2 cellular contexts compared by ENCODE assay signal in the genomic region with DNA sequence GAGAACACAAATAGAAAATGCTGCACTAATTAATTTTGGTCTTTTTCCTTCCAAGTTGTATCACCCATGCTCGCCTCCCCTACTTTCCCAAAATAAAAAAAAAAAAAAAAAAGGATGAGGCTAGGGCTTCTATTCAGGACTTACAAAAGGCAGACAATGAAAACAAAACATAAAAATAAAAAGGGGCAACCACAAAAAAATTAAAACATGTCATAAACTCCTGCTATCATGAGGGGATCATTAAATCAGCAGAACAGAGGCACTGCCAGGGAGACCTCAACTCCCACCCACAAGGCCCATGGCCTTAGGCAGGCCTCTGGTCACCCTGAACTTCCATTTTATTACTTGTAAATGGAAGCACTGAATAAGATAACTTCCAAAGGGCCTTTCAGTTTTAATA.
TF ChIP-seq lines count a peak whose summit lies in the region.

No MANE protein-coding gene starts in this region.

TF ChIP-seq in HEK293, 187 proteins besides CTCF, POLR2A, EP300 and RAD21 (continued from another document):
- TF ChIP-seq, protein P1, sequence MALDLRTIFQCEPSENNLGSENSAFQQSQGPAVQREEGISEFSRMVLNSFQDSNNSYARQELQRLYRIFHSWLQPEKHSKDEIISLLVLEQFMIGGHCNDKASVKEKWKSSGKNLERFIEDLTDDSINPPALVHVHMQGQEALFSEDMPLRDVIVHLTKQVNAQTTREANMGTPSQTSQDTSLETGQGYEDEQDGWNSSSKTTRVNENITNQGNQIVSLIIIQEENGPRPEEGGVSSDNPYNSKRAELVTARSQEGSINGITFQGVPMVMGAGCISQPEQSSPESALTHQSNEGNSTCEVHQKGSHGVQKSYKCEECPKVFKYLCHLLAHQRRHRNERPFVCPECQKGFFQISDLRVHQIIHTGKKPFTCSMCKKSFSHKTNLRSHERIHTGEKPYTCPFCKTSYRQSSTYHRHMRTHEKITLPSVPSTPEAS (tag by site-specific recombination; IDR thresholded peaks at IDR 0.05), result no peak
- TF ChIP-seq MZF1 (tag by site-specific recombination; IDR thresholded peaks at IDR 0.05; ENCODE audit: borderline replicate concordance) (no peak), ZNF335 (tag by site-specific recombination; conservative IDR thresholded peaks at IDR 0.05) (peak; percentile 80), ZFHX2 (tag by site-specific recombination; conservative IDR thresholded peaks at IDR 0.05) (no peak), ZNF654 (tag by site-specific recombination; IDR thresholded peaks at IDR 0.05; ENCODE audit: low read depth) (no peak), ZNF549 (tag by site-specific recombination; IDR thresholded peaks at IDR 0.05) (no peak), ZNF571 (tag by site-specific recombination; IDR thresholded peaks at IDR 0.05) (no peak), KLF8 (tag by site-specific recombination; IDR thresholded peaks at IDR 0.05) (no peak)
- TF ChIP-seq, protein P2, sequence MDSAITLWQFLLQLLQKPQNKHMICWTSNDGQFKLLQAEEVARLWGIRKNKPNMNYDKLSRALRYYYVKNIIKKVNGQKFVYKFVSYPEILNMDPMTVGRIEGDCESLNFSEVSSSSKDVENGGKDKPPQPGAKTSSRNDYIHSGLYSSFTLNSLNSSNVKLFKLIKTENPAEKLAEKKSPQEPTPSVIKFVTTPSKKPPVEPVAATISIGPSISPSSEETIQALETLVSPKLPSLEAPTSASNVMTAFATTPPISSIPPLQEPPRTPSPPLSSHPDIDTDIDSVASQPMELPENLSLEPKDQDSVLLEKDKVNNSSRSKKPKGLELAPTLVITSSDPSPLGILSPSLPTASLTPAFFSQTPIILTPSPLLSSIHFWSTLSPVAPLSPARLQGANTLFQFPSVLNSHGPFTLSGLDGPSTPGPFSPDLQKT (IDR thresholded peaks at IDR 0.05; ENCODE audit: borderline replicate concordance, low read depth, low read length), result no peak
- TF ChIP-seq, protein P3, sequence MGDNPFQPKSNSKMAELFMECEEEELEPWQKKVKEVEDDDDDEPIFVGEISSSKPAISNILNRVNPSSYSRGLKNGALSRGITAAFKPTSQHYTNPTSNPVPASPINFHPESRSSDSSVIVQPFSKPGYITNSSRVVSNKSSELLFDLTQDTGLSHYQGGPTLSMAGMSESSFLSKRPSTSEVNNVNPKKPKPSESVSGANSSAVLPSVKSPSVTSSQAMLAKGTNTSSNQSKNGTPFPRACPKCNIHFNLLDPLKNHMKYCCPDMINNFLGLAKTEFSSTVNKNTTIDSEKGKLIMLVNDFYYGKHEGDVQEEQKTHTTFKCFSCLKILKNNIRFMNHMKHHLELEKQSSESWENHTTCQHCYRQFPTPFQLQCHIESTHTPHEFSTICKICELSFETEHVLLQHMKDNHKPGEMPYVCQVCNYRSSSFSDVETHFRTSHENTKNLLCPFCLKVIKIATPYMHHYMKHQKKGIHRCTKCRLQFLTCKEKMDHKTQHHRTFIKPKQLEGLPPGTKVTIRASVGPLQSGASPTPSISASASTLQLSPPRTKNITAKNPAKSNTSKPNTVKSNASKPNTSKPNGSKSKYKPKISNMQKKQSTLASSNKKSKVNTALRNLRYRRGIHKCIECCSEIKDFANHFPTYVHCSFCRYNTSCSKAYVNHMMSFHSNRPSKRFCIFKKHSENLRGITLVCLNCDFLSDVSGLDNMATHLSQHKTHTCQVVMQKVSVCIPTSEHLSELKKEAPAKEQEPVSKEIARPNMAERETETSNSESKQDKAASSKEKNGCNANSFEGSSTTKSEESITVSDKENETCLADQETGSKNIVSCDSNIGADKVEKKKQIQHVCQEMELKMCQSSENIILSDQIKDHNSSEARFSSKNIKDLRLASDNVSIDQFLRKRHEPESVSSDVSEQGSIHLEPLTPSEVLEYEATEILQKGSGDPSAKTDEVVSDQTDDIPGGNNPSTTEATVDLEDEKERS (tag by site-specific recombination; IDR thresholded peaks at IDR 0.05), result no peak
- TF ChIP-seq, protein P4, sequence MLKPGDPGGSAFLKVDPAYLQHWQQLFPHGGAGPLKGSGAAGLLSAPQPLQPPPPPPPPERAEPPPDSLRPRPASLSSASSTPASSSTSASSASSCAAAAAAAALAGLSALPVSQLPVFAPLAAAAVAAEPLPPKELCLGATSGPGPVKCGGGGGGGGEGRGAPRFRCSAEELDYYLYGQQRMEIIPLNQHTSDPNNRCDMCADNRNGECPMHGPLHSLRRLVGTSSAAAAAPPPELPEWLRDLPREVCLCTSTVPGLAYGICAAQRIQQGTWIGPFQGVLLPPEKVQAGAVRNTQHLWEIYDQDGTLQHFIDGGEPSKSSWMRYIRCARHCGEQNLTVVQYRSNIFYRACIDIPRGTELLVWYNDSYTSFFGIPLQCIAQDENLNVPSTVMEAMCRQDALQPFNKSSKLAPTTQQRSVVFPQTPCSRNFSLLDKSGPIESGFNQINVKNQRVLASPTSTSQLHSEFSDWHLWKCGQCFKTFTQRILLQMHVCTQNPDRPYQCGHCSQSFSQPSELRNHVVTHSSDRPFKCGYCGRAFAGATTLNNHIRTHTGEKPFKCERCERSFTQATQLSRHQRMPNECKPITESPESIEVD (tag by site-specific recombination; IDR thresholded peaks at IDR 0.05), result no peak
- TF ChIP-seq, protein P5, sequence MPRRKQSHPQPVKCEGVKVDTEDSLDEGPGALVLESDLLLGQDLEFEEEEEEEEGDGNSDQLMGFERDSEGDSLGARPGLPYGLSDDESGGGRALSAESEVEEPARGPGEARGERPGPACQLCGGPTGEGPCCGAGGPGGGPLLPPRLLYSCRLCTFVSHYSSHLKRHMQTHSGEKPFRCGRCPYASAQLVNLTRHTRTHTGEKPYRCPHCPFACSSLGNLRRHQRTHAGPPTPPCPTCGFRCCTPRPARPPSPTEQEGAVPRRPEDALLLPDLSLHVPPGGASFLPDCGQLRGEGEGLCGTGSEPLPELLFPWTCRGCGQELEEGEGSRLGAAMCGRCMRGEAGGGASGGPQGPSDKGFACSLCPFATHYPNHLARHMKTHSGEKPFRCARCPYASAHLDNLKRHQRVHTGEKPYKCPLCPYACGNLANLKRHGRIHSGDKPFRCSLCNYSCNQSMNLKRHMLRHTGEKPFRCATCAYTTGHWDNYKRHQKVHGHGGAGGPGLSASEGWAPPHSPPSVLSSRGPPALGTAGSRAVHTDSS (tag by site-specific recombination; IDR thresholded peaks at IDR 0.05), result no peak

TF ChIP-seq in endothelial cell of umbilical vein, 7 proteins besides CTCF, POLR2A, EP300 and RAD21 (continued from another document):
- TF ChIP-seq, protein P6, sequence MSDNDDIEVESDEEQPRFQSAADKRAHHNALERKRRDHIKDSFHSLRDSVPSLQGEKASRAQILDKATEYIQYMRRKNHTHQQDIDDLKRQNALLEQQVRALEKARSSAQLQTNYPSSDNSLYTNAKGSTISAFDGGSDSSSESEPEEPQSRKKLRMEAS (IDR thresholded peaks at IDR 0.05; ENCODE audit: insufficient read depth, insufficient read length), result no peak
- no peak for TF ChIP-seq POLR2AphosphoS5 (IDR thresholded peaks at IDR 0.05; ENCODE audit: insufficient read depth, low read depth, low read length)
- no peak for TF ChIP-seq MYC (IDR thresholded peaks at IDR 0.05; ENCODE audit: low read depth, low read length)
